Comparison of ENCODE assay signal across 1 cellular context in genomic region chr22:37745548-37746365, GRCh38.
A peak's percentile ranks its signal among the peaks of the same experiment; 100 is the strongest.
TF ChIP-seq lines count a peak whose summit lies in the region.

No MANE protein-coding gene starts in this region.

TF ChIP-seq in HepG2, 621 proteins besides CTCF, POLR2A, EP300 and RAD21 (continued from another document):
- TF ChIP-seq, protein P1, sequence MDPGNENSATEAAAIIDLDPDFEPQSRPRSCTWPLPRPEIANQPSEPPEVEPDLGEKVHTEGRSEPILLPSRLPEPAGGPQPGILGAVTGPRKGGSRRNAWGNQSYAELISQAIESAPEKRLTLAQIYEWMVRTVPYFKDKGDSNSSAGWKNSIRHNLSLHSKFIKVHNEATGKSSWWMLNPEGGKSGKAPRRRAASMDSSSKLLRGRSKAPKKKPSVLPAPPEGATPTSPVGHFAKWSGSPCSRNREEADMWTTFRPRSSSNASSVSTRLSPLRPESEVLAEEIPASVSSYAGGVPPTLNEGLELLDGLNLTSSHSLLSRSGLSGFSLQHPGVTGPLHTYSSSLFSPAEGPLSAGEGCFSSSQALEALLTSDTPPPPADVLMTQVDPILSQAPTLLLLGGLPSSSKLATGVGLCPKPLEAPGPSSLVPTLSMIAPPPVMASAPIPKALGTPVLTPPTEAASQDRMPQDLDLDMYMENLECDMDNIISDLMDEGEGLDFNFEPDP (CRISPR knock-in tag; conservative IDR thresholded peaks at IDR 0.05) = 0 out of 2 replicates have a peak, but pooled peaks have one; percentile 35
- TF ChIP-seq ZNF746 (CRISPR knock-in tag; IDR thresholded peaks at IDR 0.05) (peak; percentile 71), MTF2 (CRISPR knock-in tag; IDR thresholded peaks at IDR 0.05; ENCODE audit: borderline replicate concordance) (peak; percentile 50; the same call in 1 of the 2 replicates), PBX2 (CRISPR knock-in tag; IDR thresholded peaks at IDR 0.05) (peak; percentile 63), ZSCAN22 (CRISPR knock-in tag; IDR thresholded peaks at IDR 0.05) (no peak), TEAD3 (CRISPR knock-in tag; optimal IDR thresholded peaks at IDR 0.05; ENCODE audit: borderline replicate concordance) (peak; percentile 19), GABPA (IDR thresholded peaks at IDR 0.05; ENCODE audit: low read depth, low read length) (peak; percentile 56), GABPA (CRISPR knock-in tag; IDR thresholded peaks at IDR 0.05; ENCODE audit: low read depth) (peak; percentile 62), NFYC (CRISPR knock-in tag; IDR thresholded peaks at IDR 0.05) (peak; percentile 68), ZNF580 (CRISPR knock-in tag; IDR thresholded peaks at IDR 0.05; ENCODE audit: borderline replicate concordance, low read depth) (peak; percentile 49; the same call in 1 of the 2 replicates), HES4 (CRISPR knock-in tag; IDR thresholded peaks at IDR 0.05; ENCODE audit: borderline replicate concordance) (0 out of 2 replicates have a peak, but pooled peaks have one; percentile 21), PTBP1 (IDR thresholded peaks at IDR 0.05; ENCODE audit: low read depth, low read length, poor library complexity, severe bottlenecking) (peak; percentile 98), NCOA2 (CRISPR knock-in tag; IDR thresholded peaks at IDR 0.05) (no peak), MEIS2 (CRISPR knock-in tag; IDR thresholded peaks at IDR 0.05) (0 out of 2 replicates have a peak, but pooled peaks have one; percentile 32), ZNF879 (CRISPR knock-in tag; IDR thresholded peaks at IDR 0.05) (no peak), ZNF546 (CRISPR knock-in tag; conservative IDR thresholded peaks at IDR 0.05) (0 out of 2 replicates have a peak, but pooled peaks have one; percentile 52), FOXC1 (CRISPR knock-in tag; IDR thresholded peaks at IDR 0.05; ENCODE audit: borderline replicate concordance) (peak; percentile 37; the same call in 1 of the 2 replicates), TBP (CRISPR knock-in tag; IDR thresholded peaks at IDR 0.05) (no peak), POLR2G (IDR thresholded peaks at IDR 0.05; ENCODE audit: low read depth, low read length) (peak; percentile 59), PAWR (CRISPR knock-in tag; IDR thresholded peaks at IDR 0.05; ENCODE audit: borderline replicate concordance) (0 out of 2 replicates have a peak, but pooled peaks have one; percentile 16), ELF3 (CRISPR knock-in tag; IDR thresholded peaks at IDR 0.05) (0 out of 2 replicates have a peak, but pooled peaks have one; percentile 34), SETDB1 (CRISPR knock-in tag; IDR thresholded peaks at IDR 0.05; ENCODE audit: borderline replicate concordance) (no peak), ZNF788 (CRISPR knock-in tag; IDR thresholded peaks at IDR 0.05; ENCODE audit: borderline replicate concordance) (peak; percentile 64; the same call in 1 of the 2 replicates), ZNF768 (CRISPR knock-in tag; IDR thresholded peaks at IDR 0.05) (peak; percentile 99), ZNF646 (CRISPR knock-in tag; IDR thresholded peaks at IDR 0.05) (no peak), SAP130 (CRISPR knock-in tag; IDR thresholded peaks at IDR 0.05; ENCODE audit: low read depth) (peak; percentile 57; the same call in 1 of the 2 replicates), ZNF577 (CRISPR knock-in tag; IDR thresholded peaks at IDR 0.05; ENCODE audit: borderline replicate concordance, low read depth) (no peak), ZFP82 (CRISPR knock-in tag; IDR thresholded peaks at IDR 0.05; ENCODE audit: borderline replicate concordance) (no peak), XRCC5 (optimal IDR thresholded peaks at IDR 0.05; ENCODE audit: low read length) (peak; percentile 8)
- TF ChIP-seq, protein P2, sequence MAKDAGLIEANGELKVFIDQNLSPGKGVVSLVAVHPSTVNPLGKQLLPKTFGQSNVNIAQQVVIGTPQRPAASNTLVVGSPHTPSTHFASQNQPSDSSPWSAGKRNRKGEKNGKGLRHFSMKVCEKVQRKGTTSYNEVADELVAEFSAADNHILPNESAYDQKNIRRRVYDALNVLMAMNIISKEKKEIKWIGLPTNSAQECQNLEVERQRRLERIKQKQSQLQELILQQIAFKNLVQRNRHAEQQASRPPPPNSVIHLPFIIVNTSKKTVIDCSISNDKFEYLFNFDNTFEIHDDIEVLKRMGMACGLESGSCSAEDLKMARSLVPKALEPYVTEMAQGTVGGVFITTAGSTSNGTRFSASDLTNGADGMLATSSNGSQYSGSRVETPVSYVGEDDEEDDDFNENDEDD (CRISPR knock-in tag; IDR thresholded peaks at IDR 0.05; ENCODE audit: borderline replicate concordance) = peak; percentile 48; the same call in 1 of the 2 replicates
